ENCODE assay signal across 1 cellular context in genomic region chr15:73633111-73633990, GRCh38.
A peak's percentile ranks its signal among the peaks of the same experiment; 100 is the strongest.
TF ChIP-seq lines count a peak whose summit lies in the region.

Gene NPTN (minus strand): TSS chr15:73633389. CDS start chr15:73633215, 174 bp downstream.

TF ChIP-seq in K562, 482 proteins besides CTCF, POLR2A, EP300 and RAD21 (continued from another document and continues in another):
- TF ChIP-seq CEBPZ (IDR thresholded peaks at IDR 0.05; ENCODE audit: borderline replicate concordance, low read depth, low read length): no peak
- 0 out of 2 replicates have a peak, but pooled peaks have one; percentile 17 for TF ChIP-seq CC2D1A (IDR thresholded peaks at IDR 0.05)
- peak; percentile 75 for TF ChIP-seq TAF1 (IDR thresholded peaks at IDR 0.05; ENCODE audit: control insufficient read depth, extremely low read depth, insufficient read depth, low read length, severe bottlenecking)
- peak; percentile 94 for TF ChIP-seq CBFA2T2 (conservative IDR thresholded peaks at IDR 0.05)
- peak; percentile 84 for TF ChIP-seq CREB3L1 (IDR thresholded peaks at IDR 0.05; ENCODE audit: borderline replicate concordance, low read depth)
- TF ChIP-seq SMARCE1 (IDR thresholded peaks at IDR 0.05): peak; percentile 50; the same call in 1 of the 2 replicates
- TF ChIP-seq ARHGAP35 (IDR thresholded peaks at IDR 0.05; ENCODE audit: partially characterized antibody): peak; percentile 85
- TF ChIP-seq ZNF583 (CRISPR knock-in tag; IDR thresholded peaks at IDR 0.05): 0 out of 2 replicates have a peak, but pooled peaks have one; percentile 47
- TF ChIP-seq ZNF79 (CRISPR knock-in tag; IDR thresholded peaks at IDR 0.05; ENCODE audit: low read depth): no peak
- TF ChIP-seq HNRNPH1 (optimal IDR thresholded peaks at IDR 0.05; ENCODE audit: low read depth, low read length): no peak
- 0 out of 2 replicates have a peak, but pooled peaks have one; percentile 13 for TF ChIP-seq PHB2 (IDR thresholded peaks at IDR 0.05; ENCODE audit: low read depth)
- peak; percentile 89 for TF ChIP-seq POLR2H (tag; IDR thresholded peaks at IDR 0.05; ENCODE audit: low read depth)
- no peak for TF ChIP-seq RERE (CRISPR knock-in tag; IDR thresholded peaks at IDR 0.05; ENCODE audit: borderline replicate concordance)
- TF ChIP-seq ZNF395 (CRISPR knock-in tag; IDR thresholded peaks at IDR 0.05): no peak
- TF ChIP-seq SREBF2 (CRISPR knock-in tag; IDR thresholded peaks at IDR 0.05): peak; percentile 98; the same call in 1 of the 2 replicates
- TF ChIP-seq RFX5 (IDR thresholded peaks at IDR 0.05; ENCODE audit: low read depth, low read length): no peak
- TF ChIP-seq JUN (IDR thresholded peaks at IDR 0.05; ENCODE audit: borderline replicate concordance, low read depth, low read length): peak; percentile 24; the same call in 1 of the 2 replicates
- TF ChIP-seq JUN (CRISPR knock-in tag; IDR thresholded peaks at IDR 0.05; ENCODE audit: borderline replicate concordance): no peak
- no peak for TF ChIP-seq FOXO4 (CRISPR knock-in tag; IDR thresholded peaks at IDR 0.05)
- peak; percentile 80 for TF ChIP-seq FOS (IDR thresholded peaks at IDR 0.05; ENCODE audit: extremely low read depth, insufficient read length)
- TF ChIP-seq TBP (optimal IDR thresholded peaks at IDR 0.05; ENCODE audit: low read depth, low read length): peak; percentile 72
- TF ChIP-seq CCNT2 (IDR thresholded peaks at IDR 0.05; ENCODE audit: borderline replicate concordance, extremely low read depth, insufficient read length, low read depth, low read length): peak; percentile 48
- TF ChIP-seq HBP1 (CRISPR knock-in tag; IDR thresholded peaks at IDR 0.05): 0 out of 2 replicates have a peak, but pooled peaks have one; percentile 74
- TF ChIP-seq AFF1 (IDR thresholded peaks at IDR 0.05; ENCODE audit: low read depth in 1 of 2, partially characterized antibody in 2 of 2): peak in 1 of 2 experiments; percentile 28
- TF ChIP-seq ERF (CRISPR knock-in tag; IDR thresholded peaks at IDR 0.05): 0 out of 2 replicates have a peak, but pooled peaks have one; percentile 65
- TF ChIP-seq KDM5B (IDR thresholded peaks at IDR 0.05; ENCODE audit: insufficient replicate concordance, low read depth, low read length): peak; percentile 70
- 0 out of 2 replicates have a peak, but pooled peaks have one; percentile 17 for TF ChIP-seq ESRRA (IDR thresholded peaks at IDR 0.05; ENCODE audit: borderline replicate concordance, low read depth)
- peak; percentile 98 for TF ChIP-seq CHD2 (IDR thresholded peaks at IDR 0.05; ENCODE audit: low read depth, low read length)
- 0 out of 2 replicates have a peak, but pooled peaks have one; percentile 2 for TF ChIP-seq JUNB (CRISPR knock-in tag; conservative IDR thresholded peaks at IDR 0.05)
- TF ChIP-seq HNRNPK (IDR thresholded peaks at IDR 0.05; ENCODE audit: low read depth, low read length, poor library complexity, severe bottlenecking): peak; percentile 96
- TF ChIP-seq ZKSCAN8 (CRISPR knock-in tag; IDR thresholded peaks at IDR 0.05): no peak
- TF ChIP-seq TBL1XR1 (IDR thresholded peaks at IDR 0.05; ENCODE audit: low read length in 2 of 2): no peak
- no peak for TF ChIP-seq BRF2 (IDR thresholded peaks at IDR 0.05; ENCODE audit: borderline replicate concordance, insufficient read depth, insufficient read length)
- TF ChIP-seq MAX (CRISPR knock-in tag; IDR thresholded peaks at IDR 0.05): peak; percentile 90
- TF ChIP-seq ZNF41 (CRISPR knock-in tag; conservative IDR thresholded peaks at IDR 0.05): no peak
